In genomic region chr22:36282078-36282831, GRCh38 we compare ENCODE assay signal across 1 cellular context.
TF ChIP-seq lines count a peak whose summit lies in the region.

No MANE protein-coding gene starts in this region.

TF ChIP-seq in HepG2, 621 proteins besides CTCF, POLR2A, EP300 and RAD21:
- TF ChIP-seq AGO2 (optimal IDR thresholded peaks at IDR 0.05; ENCODE audit: low read depth, low read length), result peak; percentile 69
- TF ChIP-seq ZNF589 (CRISPR knock-in tag; conservative IDR thresholded peaks at IDR 0.05), result no peak
TF ChIP-seq in HepG2: peak in this region for 1.
